ENCODE assay signal across 27 cellular contexts in the genomic region with DNA sequence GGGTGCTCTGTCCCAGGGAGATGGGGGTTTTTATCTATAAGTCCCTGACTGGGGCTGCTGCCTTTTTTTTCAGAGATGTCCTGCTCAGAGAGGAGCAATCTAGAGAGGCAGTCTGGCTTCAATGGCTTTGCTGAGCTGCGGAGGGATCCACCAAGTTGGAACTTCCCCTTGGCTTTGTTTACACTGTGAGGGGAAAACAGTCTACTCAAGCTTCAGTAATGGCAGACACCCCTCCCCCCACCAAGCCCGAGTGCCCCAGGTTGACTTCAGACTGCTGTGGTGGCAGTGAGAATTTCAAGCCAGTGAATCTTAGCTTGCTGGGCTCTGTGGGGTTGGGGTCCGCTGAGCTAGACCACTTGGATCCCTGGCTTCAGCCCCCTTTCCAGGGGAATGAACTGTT.
"Had no signal": no experiment of that assay in that cellular context is flagged by ENCODE, and none has a peak within 500 bp of the region (broad histone marks: within the 10 kb centered on the region; RNA-seq: fewer than 3 reads in every experiment).

No MANE protein-coding gene starts in this region.

- H3K36me3 Mint-ChIP-seq: activated CD8-positive, alpha-beta memory T cell treated with anti-CD3 and anti-CD28 coated beads, Interleukin-2, amount 10 ng/mL, durations not matched to agents 7 days and 5 days; activated naive CD4-positive, alpha-beta T cell treated with anti-CD3 and anti-CD28 coated beads, Interleukin-2, amount 50 U/mL, for 24 hours had no signal

- H3K27ac Mint-ChIP-seq: activated B cell treated with CpG ODN at 0.5 μM for 24 hours; activated CD4-positive, alpha-beta T cell treated with anti-CD3 and anti-CD28 coated beads, Interleukin-2, amount 10 ng/mL, durations not matched to agents 24 days and 14 days; activated CD8-positive, alpha-beta memory T cell treated with anti-CD3 and anti-CD28 coated beads, Interleukin-2, amount 10 ng/mL, durations not matched to agents 7 days and 5 days; activated naive CD4-positive, alpha-beta T cell treated with anti-CD3 and anti-CD28 coated beads, Interleukin-2, amount 50 U/mL, for 24 hours; activated naive CD8-positive, alpha-beta T cell treated with anti-CD3 and anti-CD28 coated beads, Interleukin-2, amount 50 U/mL, for 24 hours; activated T-cell treated with anti-CD3 and anti-CD28 coated beads, Interleukin-2, amount 50 U/mL, for 24 hours; activated T-helper 1 cell treated with anti-CD3 and anti-CD28 coated beads, Interleukin-12 subunit alpha, Interleukin-12 subunit beta, Interleukin-2, Interleukin-4 antibody, amounts not matched to agents 30 ng/mL and 10 ng/mL and 1 ng/mL, durations not matched to agents 14 hours and 24 hours and 36 hours; T-helper 1 cell treated with Interleukin-12 subunit alpha and Interleukin-12 subunit beta and Interleukin-4 antibody, amounts not matched to agents 30 μg/mL and 1 μg/mL, for 36 hours had no signal

- H3K4me1 Mint-ChIP-seq: activated CD4-positive, alpha-beta T cell treated with anti-CD3 and anti-CD28 coated beads, Interleukin-2, amount 10 ng/mL, durations not matched to agents 24 days and 14 days; activated CD8-positive, alpha-beta memory T cell treated with anti-CD3 and anti-CD28 coated beads, Interleukin-2, amount 10 ng/mL, durations not matched to agents 7 days and 5 days; activated naive CD4-positive, alpha-beta T cell treated with anti-CD3 and anti-CD28 coated beads, Interleukin-2, amount 50 U/mL, for 24 hours; activated naive CD8-positive, alpha-beta T cell treated with anti-CD3 and anti-CD28 coated beads, Interleukin-2, amount 50 U/mL, for 24 hours; central memory CD8-positive, alpha-beta T cell had no signal

- ATAC-seq: activated CD8-positive, alpha-beta memory T cell treated with anti-CD3 and anti-CD28 coated beads, Interleukin-2, amount 10 ng/mL, durations not matched to agents 7 days and 5 days; activated naive CD8-positive, alpha-beta T cell treated with anti-CD3 and anti-CD28 coated beads, Interleukin-2, amount 50 U/mL, for 24 hours; body of pancreas; PC-3 had no signal

- H3K27me3 Mint-ChIP-seq: activated B cell treated with CpG ODN at 0.5 μM for 24 hours; activated naive CD4-positive, alpha-beta T cell treated with anti-CD3 and anti-CD28 coated beads, Interleukin-2, amount 50 U/mL, for 24 hours; activated T-cell treated with anti-CD3 and anti-CD28 coated beads, Interleukin-2, amount 50 U/mL, for 24 hours; central memory CD8-positive, alpha-beta T cell had no signal

- H3K36me3 ChIP-seq: ascending aorta, MG63, SJSA1 had no signal

- H3K9me3 ChIP-seq: ascending aorta, body of pancreas, MG63, SJSA1 had no signal

- H3K9me3 Mint-ChIP-seq: activated B cell treated with CpG ODN at 0.5 μM for 24 hours; activated naive CD4-positive, alpha-beta T cell treated with anti-CD3 and anti-CD28 coated beads, Interleukin-2, amount 50 U/mL, for 24 hours; activated naive CD8-positive, alpha-beta T cell treated with anti-CD3 and anti-CD28 coated beads, Interleukin-2, amount 50 U/mL, for 24 hours; activated T-cell treated with anti-CD3 and anti-CD28 coated beads, Interleukin-2, amount 50 U/mL, for 24 hours; activated T-helper 1 cell treated with anti-CD3 and anti-CD28 coated beads, Interleukin-12 subunit alpha, Interleukin-12 subunit beta, Interleukin-2, Interleukin-4 antibody, amounts not matched to agents 30 ng/mL and 10 ng/mL and 1 ng/mL, durations not matched to agents 14 hours and 24 hours and 36 hours; central memory CD8-positive, alpha-beta T cell; T-helper 1 cell treated with Interleukin-12 subunit alpha and Interleukin-12 subunit beta and Interleukin-4 antibody, amounts not matched to agents 30 μg/mL and 1 μg/mL, for 36 hours had no signal

- H3K4me3 ChIP-seq: ascending aorta, body of pancreas, MG63, SJSA1 had no signal

- H3K27me3 ChIP-seq: ascending aorta, body of pancreas, MG63, SJSA1 had no signal

- H3K4me1 ChIP-seq: ascending aorta, body of pancreas, SJSA1 had no signal

- DNase-seq: activated B cell treated with CpG ODN at 0.5 μM for 24 hours; activated CD4-positive, alpha-beta T cell treated with anti-CD3 and anti-CD28 coated beads for 1 hour; activated CD4-positive, alpha-beta T cell treated with anti-CD3 and anti-CD28 coated beads, Interleukin-2, amount 10 ng/mL, durations not matched to agents 24 days and 14 days; activated CD4-positive, alpha-beta T cell treated with anti-CD3 and anti-CD28 coated beads, Interleukin-2, amount 50 U/mL, for 48 hours; activated CD8-positive, alpha-beta memory T cell treated with anti-CD3 and anti-CD28 coated beads, Interleukin-2, amount 10 ng/mL, durations not matched to agents 7 days and 5 days; activated effector memory CD4-positive, alpha-beta T cell treated with Interleukin-2 at 50 U/mL for 16 hours; activated naive CD4-positive, alpha-beta T cell; activated naive CD8-positive, alpha-beta T cell treated with anti-CD3 and anti-CD28 coated beads, Interleukin-2, amount 50 U/mL, for 24 hours; activated T-cell treated with anti-CD3 and anti-CD28 coated beads, Interleukin-2, amount 50 U/mL, for 24 hours; amniotic stem cell; body of pancreas; MG63; NCI-H1105; NCI-H1436; NCI-H187; NCI-H2081; NCI-H446 treated with DMSO at 0.1 percent for 48 hours; NCI-H526 treated with DMSO at 0.1 percent for 48 hours; NK-92 treated with Interleukin-12 subunit alpha and Interleukin-12 subunit beta, amount 100 ng/mL, for 24 hours; PC-3; SHP77 had no signal

- H3K27ac ChIP-seq: ascending aorta, body of pancreas, SJSA1 had no signal

- H3K4me3 Mint-ChIP-seq: activated B cell treated with CpG ODN at 0.5 μM for 24 hours; activated CD4-positive, alpha-beta T cell treated with anti-CD3 and anti-CD28 coated beads, Interleukin-2, amount 10 ng/mL, durations not matched to agents 24 days and 14 days; activated CD8-positive, alpha-beta memory T cell treated with anti-CD3 and anti-CD28 coated beads, Interleukin-2, amount 10 ng/mL, durations not matched to agents 7 days and 5 days; activated naive CD4-positive, alpha-beta T cell treated with anti-CD3 and anti-CD28 coated beads, Interleukin-2, amount 50 U/mL, for 24 hours; activated naive CD8-positive, alpha-beta T cell treated with anti-CD3 and anti-CD28 coated beads, Interleukin-2, amount 50 U/mL, for 24 hours; activated T-cell treated with anti-CD3 and anti-CD28 coated beads, Interleukin-2, amount 50 U/mL, for 24 hours; activated T-helper 1 cell treated with anti-CD3 and anti-CD28 coated beads, Interleukin-12 subunit alpha, Interleukin-12 subunit beta, Interleukin-2, Interleukin-4 antibody, amounts not matched to agents 30 ng/mL and 10 ng/mL and 1 ng/mL, durations not matched to agents 14 hours and 24 hours and 36 hours; central memory CD8-positive, alpha-beta T cell; T-helper 1 cell treated with Interleukin-12 subunit alpha and Interleukin-12 subunit beta and Interleukin-4 antibody, amounts not matched to agents 30 μg/mL and 1 μg/mL, for 36 hours had no signal
